Comparison of ENCODE assay signal across 1 cellular context in genomic region chr9:102922526-102922925, GRCh38.
TF ChIP-seq lines count a peak whose summit lies in the region.

No MANE protein-coding gene starts in this region.

TF ChIP-seq in HepG2, 621 proteins besides CTCF, POLR2A, EP300 and RAD21 (continued from another document):
- TF ChIP-seq, protein P1, sequence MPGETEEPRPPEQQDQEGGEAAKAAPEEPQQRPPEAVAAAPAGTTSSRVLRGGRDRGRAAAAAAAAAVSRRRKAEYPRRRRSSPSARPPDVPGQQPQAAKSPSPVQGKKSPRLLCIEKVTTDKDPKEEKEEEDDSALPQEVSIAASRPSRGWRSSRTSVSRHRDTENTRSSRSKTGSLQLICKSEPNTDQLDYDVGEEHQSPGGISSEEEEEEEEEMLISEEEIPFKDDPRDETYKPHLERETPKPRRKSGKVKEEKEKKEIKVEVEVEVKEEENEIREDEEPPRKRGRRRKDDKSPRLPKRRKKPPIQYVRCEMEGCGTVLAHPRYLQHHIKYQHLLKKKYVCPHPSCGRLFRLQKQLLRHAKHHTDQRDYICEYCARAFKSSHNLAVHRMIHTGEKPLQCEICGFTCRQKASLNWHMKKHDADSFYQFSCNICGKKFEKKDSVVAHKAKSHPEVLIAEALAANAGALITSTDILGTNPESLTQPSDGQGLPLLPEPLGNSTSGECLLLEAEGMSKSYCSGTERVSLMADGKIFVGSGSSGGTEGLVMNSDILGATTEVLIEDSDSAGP (CRISPR knock-in tag; IDR thresholded peaks at IDR 0.05; ENCODE audit: borderline replicate concordance): no peak
- TF ChIP-seq SPEN (CRISPR knock-in tag; IDR thresholded peaks at IDR 0.05; ENCODE audit: low read depth) (no peak), ZNF556 (CRISPR knock-in tag; IDR thresholded peaks at IDR 0.05; ENCODE audit: borderline replicate concordance) (no peak), XRCC5 (optimal IDR thresholded peaks at IDR 0.05; ENCODE audit: low read length) (no peak), BORCS8-MEF2B (CRISPR knock-in tag; IDR thresholded peaks at IDR 0.05) (no peak), KDM6A (CRISPR knock-in tag; IDR thresholded peaks at IDR 0.05; ENCODE audit: low read depth) (no peak), NFIC (IDR thresholded peaks at IDR 0.05; ENCODE audit: low read length) (no peak), NCOA2 (CRISPR knock-in tag; IDR thresholded peaks at IDR 0.05) (no peak), SRY (CRISPR knock-in tag; IDR thresholded peaks at IDR 0.05) (no peak)
- TF ChIP-seq, protein P2, sequence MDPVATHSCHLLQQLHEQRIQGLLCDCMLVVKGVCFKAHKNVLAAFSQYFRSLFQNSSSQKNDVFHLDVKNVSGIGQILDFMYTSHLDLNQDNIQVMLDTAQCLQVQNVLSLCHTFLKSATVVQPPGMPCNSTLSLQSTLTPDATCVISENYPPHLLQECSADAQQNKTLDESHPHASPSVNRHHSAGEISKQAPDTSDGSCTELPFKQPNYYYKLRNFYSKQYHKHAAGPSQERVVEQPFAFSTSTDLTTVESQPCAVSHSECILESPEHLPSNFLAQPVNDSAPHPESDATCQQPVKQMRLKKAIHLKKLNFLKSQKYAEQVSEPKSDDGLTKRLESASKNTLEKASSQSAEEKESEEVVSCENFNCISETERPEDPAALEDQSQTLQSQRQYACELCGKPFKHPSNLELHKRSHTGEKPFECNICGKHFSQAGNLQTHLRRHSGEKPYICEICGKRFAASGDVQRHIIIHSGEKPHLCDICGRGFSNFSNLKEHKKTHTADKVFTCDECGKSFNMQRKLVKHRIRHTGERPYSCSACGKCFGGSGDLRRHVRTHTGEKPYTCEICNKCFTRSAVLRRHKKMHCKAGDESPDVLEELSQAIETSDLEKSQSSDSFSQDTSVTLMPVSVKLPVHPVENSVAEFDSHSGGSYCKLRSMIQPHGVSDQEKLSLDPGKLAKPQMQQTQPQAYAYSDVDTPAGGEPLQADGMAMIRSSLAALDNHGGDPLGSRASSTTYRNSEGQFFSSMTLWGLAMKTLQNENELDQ (CRISPR knock-in tag; IDR thresholded peaks at IDR 0.05; ENCODE audit: borderline replicate concordance): no peak
- TF ChIP-seq, protein P3, sequence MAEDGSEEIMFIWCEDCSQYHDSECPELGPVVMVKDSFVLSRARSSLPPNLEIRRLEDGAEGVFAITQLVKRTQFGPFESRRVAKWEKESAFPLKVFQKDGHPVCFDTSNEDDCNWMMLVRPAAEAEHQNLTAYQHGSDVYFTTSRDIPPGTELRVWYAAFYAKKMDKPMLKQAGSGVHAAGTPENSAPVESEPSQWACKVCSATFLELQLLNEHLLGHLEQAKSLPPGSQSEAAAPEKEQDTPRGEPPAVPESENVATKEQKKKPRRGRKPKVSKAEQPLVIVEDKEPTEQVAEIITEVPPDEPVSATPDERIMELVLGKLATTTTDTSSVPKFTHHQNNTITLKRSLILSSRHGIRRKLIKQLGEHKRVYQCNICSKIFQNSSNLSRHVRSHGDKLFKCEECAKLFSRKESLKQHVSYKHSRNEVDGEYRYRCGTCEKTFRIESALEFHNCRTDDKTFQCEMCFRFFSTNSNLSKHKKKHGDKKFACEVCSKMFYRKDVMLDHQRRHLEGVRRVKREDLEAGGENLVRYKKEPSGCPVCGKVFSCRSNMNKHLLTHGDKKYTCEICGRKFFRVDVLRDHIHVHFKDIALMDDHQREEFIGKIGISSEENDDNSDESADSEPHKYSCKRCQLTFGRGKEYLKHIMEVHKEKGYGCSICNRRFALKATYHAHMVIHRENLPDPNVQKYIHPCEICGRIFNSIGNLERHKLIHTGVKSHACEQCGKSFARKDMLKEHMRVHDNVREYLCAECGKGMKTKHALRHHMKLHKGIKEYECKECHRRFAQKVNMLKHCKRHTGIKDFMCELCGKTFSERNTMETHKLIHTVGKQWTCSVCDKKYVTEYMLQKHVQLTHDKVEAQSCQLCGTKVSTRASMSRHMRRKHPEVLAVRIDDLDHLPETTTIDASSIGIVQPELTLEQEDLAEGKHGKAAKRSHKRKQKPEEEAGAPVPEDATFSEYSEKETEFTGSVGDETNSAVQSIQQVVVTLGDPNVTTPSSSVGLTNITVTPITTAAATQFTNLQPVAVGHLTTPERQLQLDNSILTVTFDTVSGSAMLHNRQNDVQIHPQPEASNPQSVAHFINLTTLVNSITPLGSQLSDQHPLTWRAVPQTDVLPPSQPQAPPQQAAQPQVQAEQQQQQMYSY (CRISPR knock-in tag; IDR thresholded peaks at IDR 0.05): no peak
TF ChIP-seq in HepG2: peak in this region for 0.
